ENCODE assay signal across 10 cellular contexts in the genomic region with DNA sequence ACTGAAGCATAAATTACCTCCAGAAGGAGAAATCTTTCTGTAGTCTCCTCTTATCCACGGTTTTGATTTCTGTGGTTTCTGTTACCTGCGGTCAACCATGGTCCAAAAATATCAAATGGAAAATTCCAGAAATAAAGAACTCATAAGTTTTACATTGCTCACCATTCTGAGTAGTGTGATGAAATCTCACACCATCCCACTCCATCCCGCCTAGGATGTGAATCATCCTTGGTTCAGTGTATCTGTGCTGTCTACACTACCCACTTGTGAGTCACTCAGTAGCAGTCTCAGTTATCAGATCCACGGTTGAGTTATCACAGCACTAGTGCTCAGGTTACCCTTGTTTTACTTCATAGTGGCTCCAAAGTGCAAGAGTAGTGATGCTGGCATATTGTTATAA.
A peak's percentile ranks its signal among the peaks of the same experiment; 100 is the strongest.
DNase-seq lines count a peak whose midpoint lies in the region; ATAC-seq and TF ChIP-seq lines count a peak whose summit lies in the region.
"Had no signal": no experiment of that assay in that cellular context is flagged by ENCODE, and none has a peak within 500 bp of the region (broad histone marks: within the 10 kb centered on the region; RNA-seq: fewer than 3 reads in every experiment).

No MANE protein-coding gene starts in this region.

- H3K27me3 ChIP-seq in gastroesophageal sphincter (no peaks in the 10 kb centered on the region), MM.1S (replicated peaks; ENCODE audit: insufficient read depth, low read length) (no peaks in the 10 kb centered on the region)
- no peaks in the 10 kb centered on the region for H3K27me3 ChIP-seq in CD4-positive, alpha-beta T cell (ENCODE audit: control insufficient read depth, insufficient read depth, low read length)

- CTCF ChIA-PET in activated CD8-positive, alpha-beta T cell treated with anti-CD3 and anti-CD28 coated beads for 36 hours (lab: Charles Lee): no interaction called here
- CTCF ChIA-PET in activated CD8-positive, alpha-beta T cell treated with anti-CD3 and anti-CD28 coated beads, Interleukin-2, amount 10 ng/mL, durations not matched to agents 7 days and 5 days (lab: Charles Lee): no interaction called here
- CTCF ChIA-PET in CD4-positive, alpha-beta T cell (lab: Charles Lee): no interaction called here

- H3K27me3 Mint-ChIP-seq in activated CD8-positive, alpha-beta T cell treated with anti-CD3 and anti-CD28 coated beads for 36 hours: no peaks in the 10 kb centered on the region
- H3K27me3 Mint-ChIP-seq in activated CD8-positive, alpha-beta T cell treated with anti-CD3 and anti-CD28 coated beads, Interleukin-2, amount 10 ng/mL, durations not matched to agents 7 days and 5 days (ENCODE audit: low read depth): no peaks in the 10 kb centered on the region
- no peaks in the 10 kb centered on the region for H3K27me3 Mint-ChIP-seq in CD4-positive, alpha-beta T cell
- H3K27me3 Mint-ChIP-seq: CD8-positive, alpha-beta memory T cell had no signal

- TF ChIP-seq CTCF in activated CD8-positive, alpha-beta T cell treated with anti-CD3 and anti-CD28 coated beads for 36 hours (IDR thresholded peaks at IDR 0.05): no peak
- TF ChIP-seq CTCF in gastroesophageal sphincter (IDR thresholded peaks at IDR 0.05): no peak
- no peak for TF ChIP-seq CTCF in MM.1S (IDR thresholded peaks at IDR 0.05; ENCODE audit: low read length)
- no peak for TF ChIP-seq CTCF in CD4-positive, alpha-beta T cell (IDR thresholded peaks at IDR 0.05)

- no peak overlapping the region for H3K4me2 ChIP-seq in MM.1S (ENCODE audit: low read depth, low read length)

- peak overlapping the region in 1 of 4 donors; percentile 25 for H3K27ac ChIP-seq in gastroesophageal sphincter
- no peak overlapping the region for H3K27ac ChIP-seq in MM.1S (ENCODE audit: low read length)
- H3K27ac ChIP-seq in CD4-positive, alpha-beta T cell (ENCODE audit: low read depth, low read length): no peak overlapping the region

- intact Hi-C loops in activated CD8-positive, alpha-beta T cell treated with anti-CD3 and anti-CD28 coated beads for 36 hours (cut with micrococcal nuclease): no loop called here
- intact Hi-C loops in CD4-positive, alpha-beta T cell (cut with DNase I, micrococcal nuclease): no loop called here

- H3K9me2 ChIP-seq in MM.1S (replicated peaks; ENCODE audit: insufficient read depth, low read length): no peaks in the 10 kb centered on the region

- H3K36me3 ChIP-seq in gastroesophageal sphincter: no peaks in the 10 kb centered on the region
- H3K36me3 ChIP-seq in MM.1S (replicated peaks; ENCODE audit: insufficient read depth, low read length): no peaks in the 10 kb centered on the region

- no peaks in the 10 kb centered on the region for H3K36me3 Mint-ChIP-seq in activated CD8-positive, alpha-beta T cell treated with anti-CD3 and anti-CD28 coated beads for 36 hours (ENCODE audit: low read depth)
- no peaks in the 10 kb centered on the region for H3K36me3 Mint-ChIP-seq in activated CD8-positive, alpha-beta T cell treated with anti-CD3 and anti-CD28 coated beads, Interleukin-2, amount 10 ng/mL, durations not matched to agents 7 days and 5 days (ENCODE audit: low read depth)
- H3K36me3 Mint-ChIP-seq in CD4-positive, alpha-beta T cell (ENCODE audit: low read depth): no peaks in the 10 kb centered on the region
- H3K36me3 Mint-ChIP-seq: CD8-positive, alpha-beta memory T cell had no signal

- H3K4me1 Mint-ChIP-seq in activated CD8-positive, alpha-beta T cell treated with anti-CD3 and anti-CD28 coated beads for 36 hours (ENCODE audit: low read depth): no peaks in the 10 kb centered on the region
- H3K4me1 Mint-ChIP-seq in activated CD8-positive, alpha-beta T cell treated with anti-CD3 and anti-CD28 coated beads, Interleukin-2, amount 10 ng/mL, durations not matched to agents 7 days and 5 days (ENCODE audit: low read depth): no peaks in the 10 kb centered on the region
- H3K4me1 Mint-ChIP-seq in CD4-positive, alpha-beta T cell (ENCODE audit: low read depth): no peaks in the 10 kb centered on the region
- H3K4me1 Mint-ChIP-seq: CD8-positive, alpha-beta memory T cell had no signal

- H3K4me3 Mint-ChIP-seq in activated CD8-positive, alpha-beta T cell treated with anti-CD3 and anti-CD28 coated beads for 36 hours: no peak overlapping the region
- no peak overlapping the region for H3K4me3 Mint-ChIP-seq in activated CD8-positive, alpha-beta T cell treated with anti-CD3 and anti-CD28 coated beads, Interleukin-2, amount 10 ng/mL, durations not matched to agents 7 days and 5 days
- no peak overlapping the region for H3K4me3 Mint-ChIP-seq in CD4-positive, alpha-beta T cell
- H3K4me3 Mint-ChIP-seq: CD8-positive, alpha-beta memory T cell had no signal

- no peak for TF ChIP-seq POLR2A in gastroesophageal sphincter (IDR thresholded peaks at IDR 0.05)

- no peak overlapping the region for H3K27ac Mint-ChIP-seq in activated CD8-positive, alpha-beta T cell treated with anti-CD3 and anti-CD28 coated beads for 36 hours
- H3K27ac Mint-ChIP-seq in activated CD8-positive, alpha-beta T cell treated with anti-CD3 and anti-CD28 coated beads, Interleukin-2, amount 10 ng/mL, durations not matched to agents 7 days and 5 days: no peak overlapping the region
- no peak overlapping the region for H3K27ac Mint-ChIP-seq in CD4-positive, alpha-beta T cell
- H3K27ac Mint-ChIP-seq: CD8-positive, alpha-beta memory T cell had no signal

- H2AFZ ChIP-seq in MM.1S (ENCODE audit: low read length): no peak overlapping the region

- POLR2A ChIA-PET in activated CD8-positive, alpha-beta T cell treated with anti-CD3 and anti-CD28 coated beads for 36 hours (lab: Charles Lee): no interaction called here
- POLR2A ChIA-PET in activated CD8-positive, alpha-beta T cell treated with anti-CD3 and anti-CD28 coated beads, Interleukin-2, amount 10 ng/mL, durations not matched to agents 7 days and 5 days (lab: Charles Lee): no interaction called here
- POLR2A ChIA-PET in CD4-positive, alpha-beta T cell (lab: Charles Lee): no interaction called here

- H3K4me3 ChIP-seq in gastroesophageal sphincter (no peak overlapping the region), MM.1S (ENCODE audit: low read length) (no peak overlapping the region)

- H3K4me1 ChIP-seq in gastroesophageal sphincter (peaks cover 0 to 16% (median 0%) of the 10 kb centered on the region in 3 donors), MM.1S (ENCODE audit: low read length) (no peaks in the 10 kb centered on the region)

- H4K20me1 ChIP-seq in MM.1S (ENCODE audit: insufficient read depth, low read length): no peaks in the 10 kb centered on the region

- no peaks in the 10 kb centered on the region for H3F3A ChIP-seq in MM.1S (ENCODE audit: insufficient read depth, low read length)

- no peak for TF ChIP-seq EP300 in gastroesophageal sphincter (IDR thresholded peaks at IDR 0.05)

- no peak overlapping the region for H3K9ac ChIP-seq in MM.1S (ENCODE audit: low read length)

- peaks cover 2% of the 10 kb centered on the region for H3K9me3 Mint-ChIP-seq in activated CD8-positive, alpha-beta T cell treated with anti-CD3 and anti-CD28 coated beads for 36 hours
- peaks cover 4% of the 10 kb centered on the region for H3K9me3 Mint-ChIP-seq in activated CD8-positive, alpha-beta T cell treated with anti-CD3 and anti-CD28 coated beads, Interleukin-2, amount 10 ng/mL, durations not matched to agents 7 days and 5 days (ENCODE audit: insufficient read depth)
- peaks cover 6% of the 10 kb centered on the region for H3K9me3 Mint-ChIP-seq in CD4-positive, alpha-beta T cell

- DNase-seq in activated CD8-positive, alpha-beta T cell treated with anti-CD3 and anti-CD28 coated beads for 36 hours: peak; percentile 37
- DNase-seq in activated CD8-positive, alpha-beta T cell treated with anti-CD3 and anti-CD28 coated beads, Interleukin-2, amount 10 ng/mL, durations not matched to agents 7 days and 5 days: no peak
- DNase-seq in NCI-H69 (lab: John Stamatoyannopoulos, UW): peak; percentile 30
- peak; percentile 25 for DNase-seq in stimulated activated CD8-positive, alpha-beta memory T cell treated with anti-CD3 and anti-CD28 coated beads, Interleukin-4, amount 100 ng/mL, for 48 hours
- no peak for DNase-seq in MM.1S
- DNase-seq in CD4-positive, alpha-beta T cell: no peak
- DNase-seq: CD8-positive, alpha-beta memory T cell; NCI-H1694 had no signal

- H3K79me2 ChIP-seq in MM.1S (ENCODE audit: low read length): no peaks in the 10 kb centered on the region

- H3K9me3 ChIP-seq in gastroesophageal sphincter: no peaks in the 10 kb centered on the region
- no peaks in the 10 kb centered on the region for H3K9me3 ChIP-seq in MM.1S (replicated peaks; ENCODE audit: insufficient read depth, low read length)
- no peaks in the 10 kb centered on the region for H3K9me3 ChIP-seq in CD4-positive, alpha-beta T cell (ENCODE audit: control insufficient read depth, low read length)

- 68 to 71% methylated on average over 4 of the region's 4 CpGs for WGBS in gastroesophageal sphincter (ENCODE audit: low coverage in 1 of 2), 2 donors

- peak; percentile 90 for ATAC-seq in activated CD8-positive, alpha-beta T cell treated with anti-CD3 and anti-CD28 coated beads for 36 hours
- ATAC-seq in activated CD8-positive, alpha-beta T cell treated with anti-CD3 and anti-CD28 coated beads, Interleukin-2, amount 10 ng/mL, durations not matched to agents 7 days and 5 days: no peak
- peak; percentile 84 for ATAC-seq in gastroesophageal sphincter
- ATAC-seq in GM18867 (IDR thresholded peaks at IDR 0.05; ENCODE audit: unreplicated experiment): no peak
- no peak for ATAC-seq in CD4-positive, alpha-beta T cell (ENCODE audit: poor library complexity)

Comparison
In these comparisons a context has a peak if more than half of its experiments do, and no peak if none do; other contexts are left out.
1. ATAC-seq: peak in activated CD8-positive, alpha-beta T cell treated with anti-CD3 and anti-CD28 coated beads for 36 hours (single experiment) and gastroesophageal sphincter (single experiment); none in activated CD8-positive, alpha-beta T cell treated with anti-CD3 and anti-CD28 coated beads, Interleukin-2, amount 10 ng/mL, durations not matched to agents 7 days and 5 days (single experiment), GM18867 (single experiment) and CD4-positive, alpha-beta T cell (single experiment).
2. DNase-seq: peak in activated CD8-positive, alpha-beta T cell treated with anti-CD3 and anti-CD28 coated beads for 36 hours (single experiment), NCI-H69 (single experiment) and stimulated activated CD8-positive, alpha-beta memory T cell treated with anti-CD3 and anti-CD28 coated beads, Interleukin-4, amount 100 ng/mL, for 48 hours (single experiment); none in activated CD8-positive, alpha-beta T cell treated with anti-CD3 and anti-CD28 coated beads, Interleukin-2, amount 10 ng/mL, durations not matched to agents 7 days and 5 days (single experiment), MM.1S (single experiment) and CD4-positive, alpha-beta T cell (0 of 10).